In the genomic region with DNA sequence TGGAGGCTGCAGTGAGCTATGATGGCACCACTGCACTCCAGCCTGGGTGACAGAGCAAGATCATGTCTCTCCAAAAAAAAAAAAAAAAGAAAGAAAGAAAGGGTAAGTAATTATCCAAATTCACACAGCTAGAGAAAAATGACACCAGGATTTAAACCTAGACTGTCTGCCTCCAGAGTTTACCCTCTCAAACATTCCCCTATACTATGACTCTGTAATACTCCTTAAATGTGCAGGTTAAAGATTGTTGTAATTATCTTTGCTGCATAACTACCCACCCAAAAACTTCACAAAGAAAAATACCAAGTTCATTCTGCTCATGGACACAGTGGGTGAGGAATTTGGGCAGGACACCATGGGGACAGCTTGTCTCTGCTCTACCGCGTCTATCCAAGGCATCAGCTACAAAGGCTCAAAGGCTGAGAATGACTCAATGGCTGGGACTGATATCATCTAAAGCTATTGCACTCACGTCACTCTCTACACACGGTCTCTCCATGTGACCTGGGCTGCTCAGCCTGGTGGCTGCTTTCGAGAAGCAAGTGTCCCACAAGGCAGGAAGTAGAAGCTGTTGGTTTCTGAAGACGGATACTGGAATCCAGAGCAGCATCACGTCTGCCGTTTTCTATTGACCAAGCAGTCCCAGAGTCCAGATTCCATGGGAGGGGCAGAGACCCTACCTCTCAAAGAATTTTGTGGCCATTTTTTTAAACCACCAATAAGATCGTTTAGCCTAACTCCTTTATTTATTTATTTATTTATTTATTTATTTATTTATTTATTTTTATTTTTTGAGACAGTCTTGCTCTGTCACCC, we compare ENCODE assay signal across 8 cellular contexts.
A peak's percentile ranks its signal among the peaks of the same experiment; 100 is the strongest.
DNase-seq lines count a peak whose midpoint lies in the region; ATAC-seq and TF ChIP-seq lines count a peak whose summit lies in the region.

No MANE protein-coding gene starts in this region.

- no peak overlapping the region for H3K27ac Mint-ChIP-seq in activated T-helper 2 cell treated with anti-CD3 and anti-CD28 coated beads, Interferon-gamma antibody, Interleukin-2, Interleukin-4, amounts not matched to agents 10 μg/mL and 5 μg/mL and 100 μg/mL, durations not matched to agents 14 hours and 24 hours and 36 hours
- no peak overlapping the region for H3K27ac Mint-ChIP-seq in HFFc6

- no peaks in the 10 kb centered on the region for H3K36me3 Mint-ChIP-seq in activated T-helper 2 cell treated with anti-CD3 and anti-CD28 coated beads, Interferon-gamma antibody, Interleukin-2, Interleukin-4, amounts not matched to agents 10 μg/mL and 5 μg/mL and 100 μg/mL, durations not matched to agents 14 hours and 24 hours and 36 hours (ENCODE audit: low read depth)
- peaks cover 5% of the 10 kb centered on the region; the same call in 1 of the 2 replicates for H3K36me3 Mint-ChIP-seq in HFFc6 (ENCODE audit: low read depth)

- no peak overlapping the region for H3K4me3 Mint-ChIP-seq in activated T-helper 2 cell treated with anti-CD3 and anti-CD28 coated beads, Interferon-gamma antibody, Interleukin-2, Interleukin-4, amounts not matched to agents 10 μg/mL and 5 μg/mL and 100 μg/mL, durations not matched to agents 14 hours and 24 hours and 36 hours (ENCODE audit: low read depth)
- no peak overlapping the region for H3K4me3 Mint-ChIP-seq in HFFc6

- intact Hi-C loops in activated T-helper 2 cell treated with anti-CD3 and anti-CD28 coated beads, Interferon-gamma antibody, Interleukin-2, Interleukin-4, amounts not matched to agents 10 μg/mL and 5 μg/mL and 100 μg/mL, durations not matched to agents 14 hours and 24 hours and 36 hours (cut with micrococcal nuclease), result no loop called here

- no peaks in the 10 kb centered on the region for H3K27me3 Mint-ChIP-seq in activated T-helper 2 cell treated with anti-CD3 and anti-CD28 coated beads, Interferon-gamma antibody, Interleukin-2, Interleukin-4, amounts not matched to agents 10 μg/mL and 5 μg/mL and 100 μg/mL, durations not matched to agents 14 hours and 24 hours and 36 hours (ENCODE audit: low read depth)
- peaks cover 2% of the 10 kb centered on the region; the same call in 1 of the 2 replicates for H3K27me3 Mint-ChIP-seq in HFFc6 (ENCODE audit: insufficient read depth)

- TF ChIP-seq CTCF in HFFc6 (IDR thresholded peaks at IDR 0.05), result no peak

- H3K9me3 Mint-ChIP-seq in activated T-helper 2 cell treated with anti-CD3 and anti-CD28 coated beads, Interferon-gamma antibody, Interleukin-2, Interleukin-4, amounts not matched to agents 10 μg/mL and 5 μg/mL and 100 μg/mL, durations not matched to agents 14 hours and 24 hours and 36 hours, result peaks cover 42% of the 10 kb centered on the region
- peaks cover 44% of the 10 kb centered on the region for H3K9me3 Mint-ChIP-seq in HFFc6

- peaks cover 3% of the 10 kb centered on the region for H3K4me1 Mint-ChIP-seq in activated T-helper 2 cell treated with anti-CD3 and anti-CD28 coated beads, Interferon-gamma antibody, Interleukin-2, Interleukin-4, amounts not matched to agents 10 μg/mL and 5 μg/mL and 100 μg/mL, durations not matched to agents 14 hours and 24 hours and 36 hours (ENCODE audit: low read depth)
- no peaks in the 10 kb centered on the region for H3K4me1 Mint-ChIP-seq in HFFc6 (ENCODE audit: low read depth)

- peak; percentile 39 for DNase-seq in activated CD4-positive, alpha-beta T cell treated with anti-CD3 and anti-CD28 coated beads for 48 hours
- DNase-seq in activated CD4-positive, alpha-beta T cell treated with anti-CD3 and anti-CD28 coated beads for 4 hours, result no peak
- peak; percentile 11 for DNase-seq in activated T-helper 2 cell treated with anti-CD3 and anti-CD28 coated beads, Interferon-gamma antibody, Interleukin-2, Interleukin-4, amounts not matched to agents 10 μg/mL and 5 μg/mL and 100 μg/mL, durations not matched to agents 14 hours and 24 hours and 36 hours (ENCODE audit: low spot score)
- DNase-seq in mucosa of gallbladder (ENCODE audit: low spot score) (peak; percentile 40), amniotic stem cell (lab: John Stamatoyannopoulos, UW) (no peak), HFFc6 (no peak)
- no peak for DNase-seq in effector CD4-positive, alpha-beta T cell

- ATAC-seq in HG03135 (IDR thresholded peaks at IDR 0.05; ENCODE audit: unreplicated experiment), result peak; percentile 78

Comparison
In these comparisons a context has a peak if more than half of its experiments do, and no peak if none do; other contexts are left out.
1. DNase-seq: peak in activated CD4-positive, alpha-beta T cell treated with anti-CD3 and anti-CD28 coated beads for 48 hours (single experiment), activated T-helper 2 cell treated with anti-CD3 and anti-CD28 coated beads, Interferon-gamma antibody, Interleukin-2, Interleukin-4, amounts not matched to agents 10 μg/mL and 5 μg/mL and 100 μg/mL, durations not matched to agents 14 hours and 24 hours and 36 hours (single experiment) and mucosa of gallbladder (single experiment); none in activated CD4-positive, alpha-beta T cell treated with anti-CD3 and anti-CD28 coated beads for 4 hours (0 of 2), amniotic stem cell (single experiment), effector CD4-positive, alpha-beta T cell (single experiment) and HFFc6 (single experiment).